24 cellular contexts compared by ENCODE assay signal in the genomic region with DNA sequence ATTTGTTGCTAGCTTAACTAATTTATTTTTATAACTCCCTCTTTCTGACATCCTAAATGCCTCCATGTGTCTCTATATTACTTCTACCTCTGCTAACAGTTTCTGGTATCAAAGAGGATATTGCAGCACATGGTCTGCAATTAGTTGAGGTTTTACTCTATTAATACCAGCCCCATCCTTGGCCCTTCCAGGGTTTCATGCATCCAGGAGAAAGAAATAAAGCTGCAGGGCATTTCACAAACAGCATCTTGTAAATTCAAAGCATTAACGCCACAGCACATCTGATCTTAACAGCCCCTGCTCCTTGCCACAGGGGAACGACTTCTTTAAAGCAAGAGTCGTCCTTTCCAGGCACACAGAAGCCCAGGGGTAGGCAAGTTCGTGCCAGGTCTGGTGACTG.
"Had no signal": no experiment of that assay in that cellular context is flagged by ENCODE, and none has a peak within 500 bp of the region (broad histone marks: within the 10 kb centered on the region; RNA-seq: fewer than 3 reads in every experiment).

No MANE protein-coding gene starts in this region.

- H3K36me3 ChIP-seq: esophagus muscularis mucosa, gastroesophageal sphincter, heart left ventricle, left lung, lower lobe of right lung had no signal

- DNase-seq: dermis blood vessel endothelial cell; dorsolateral prefrontal cortex; effector CD4-positive, alpha-beta T cell; effector memory CD4-positive, alpha-beta T cell; foreskin keratinocyte; heart left ventricle; hypothalamus; immature natural killer cell; islet precursor cell; kidney; kidney glomerular epithelial cell; left colon; left lung; left ventricle myocardium superior; lower lobe of right lung; mesenchymal stem cell; mucosa of descending colon; naive B cell; naive thymus-derived CD8-positive, alpha-beta T cell had no signal

- H3K4me1 ChIP-seq: esophagus muscularis mucosa, foreskin keratinocyte, gastroesophageal sphincter, heart left ventricle, left lung, lower lobe of right lung had no signal

- H3K79me2 ChIP-seq: hepatocyte had no signal

- H2AFZ ChIP-seq: hepatocyte had no signal

- H3K4me2 ChIP-seq: hepatocyte had no signal

- H3K9me3 Mint-ChIP-seq: immature natural killer cell; mesothelial cell of epicardium; naive B cell; naive thymus-derived CD8-positive, alpha-beta T cell had no signal

- H3K4me3 ChIP-seq: coronary artery, dorsolateral prefrontal cortex, esophagus muscularis mucosa, gastroesophageal sphincter, heart left ventricle, hepatocyte, left lung, lower lobe of right lung, mucosa of descending colon had no signal

- ATAC-seq: foreskin keratinocyte; gastroesophageal sphincter; heart left ventricle; left colon; left lung; left ventricle myocardium superior; lower lobe of right lung; mucosa of descending colon; naive thymus-derived CD8-positive, alpha-beta T cell had no signal

- H3K27ac ChIP-seq: coronary artery, dorsolateral prefrontal cortex, esophagus muscularis mucosa, foreskin keratinocyte, gastroesophageal sphincter, heart left ventricle, hepatocyte, left lung, lower lobe of right lung had no signal

- H3K9me3 ChIP-seq: esophagus muscularis mucosa, gastroesophageal sphincter, heart left ventricle, left lung, lower lobe of right lung, mucosa of descending colon had no signal

- H3K36me3 Mint-ChIP-seq: immature natural killer cell; mesothelial cell of epicardium; naive B cell; naive thymus-derived CD8-positive, alpha-beta T cell had no signal

- H3K27ac Mint-ChIP-seq: immature natural killer cell; mesothelial cell of epicardium; naive B cell; naive thymus-derived CD8-positive, alpha-beta T cell had no signal

- H3K4me3 Mint-ChIP-seq: immature natural killer cell; mesothelial cell of epicardium; naive B cell; naive thymus-derived CD8-positive, alpha-beta T cell had no signal

- H3K27me3 ChIP-seq: dorsolateral prefrontal cortex, esophagus muscularis mucosa, foreskin keratinocyte, gastroesophageal sphincter, heart left ventricle, hepatocyte, left lung had no signal

- H3K4me1 Mint-ChIP-seq: immature natural killer cell; naive B cell; naive thymus-derived CD8-positive, alpha-beta T cell had no signal
